ENCODE assay signal across 3 cellular contexts in the genomic region with DNA sequence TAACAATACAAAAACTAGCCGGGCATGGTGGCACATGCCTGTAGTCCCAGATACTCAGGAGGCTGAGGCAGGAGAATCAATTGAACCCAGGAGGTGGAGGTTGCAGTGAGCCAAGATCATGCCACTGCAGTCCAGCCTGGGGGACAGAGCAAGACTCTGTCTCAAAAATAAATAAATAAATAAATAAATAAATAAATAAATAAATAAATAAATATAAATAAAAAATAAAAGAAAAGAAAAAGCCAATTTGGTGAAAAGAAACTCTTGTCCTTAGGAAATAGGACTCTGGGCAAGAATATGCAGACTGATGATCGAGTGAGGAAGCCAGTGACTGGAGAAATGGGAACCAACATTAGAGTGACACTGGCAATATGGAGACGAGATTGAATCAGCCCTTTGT.
A peak's percentile ranks its signal among the peaks of the same experiment; 100 is the strongest.
TF ChIP-seq lines count a peak whose summit lies in the region.

No MANE protein-coding gene starts in this region.

TF ChIP-seq in A549, 52 proteins besides CTCF, POLR2A, EP300 and RAD21:
- 0 out of 2 replicates have a peak, but pooled peaks have one; percentile 15 for TF ChIP-seq ZC3H11A (IDR thresholded peaks at IDR 0.05)

TF ChIP-seq in HEK293, 187 proteins besides CTCF, POLR2A, EP300 and RAD21 (continues in another document):
- TF ChIP-seq ZNF394 (tag by site-specific recombination; IDR thresholded peaks at IDR 0.05; ENCODE audit: borderline replicate concordance) (peak; percentile 82; the same call in 1 of the 2 replicates), ZNF654 (tag by site-specific recombination; IDR thresholded peaks at IDR 0.05; ENCODE audit: low read depth) (peak; percentile 19), ZNF518A (tag by site-specific recombination; conservative IDR thresholded peaks at IDR 0.05; ENCODE audit: low read depth) (peak; percentile 73; the same call in 1 of the 2 replicates), ZNF560 (tag by site-specific recombination; IDR thresholded peaks at IDR 0.05; ENCODE audit: borderline replicate concordance) (0 out of 2 replicates have a peak, but pooled peaks have one; percentile 11), ZNF555 (tag by site-specific recombination; conservative IDR thresholded peaks at IDR 0.05) (peak; percentile 69), ZBTB8A (tag by site-specific recombination; IDR thresholded peaks at IDR 0.05) (peak; percentile 45; the same call in 1 of the 2 replicates), ZXDB (tag by site-specific recombination; IDR thresholded peaks at IDR 0.05) (peak; percentile 45; the same call in 1 of the 2 replicates), ZNF426 (tag by site-specific recombination; IDR thresholded peaks at IDR 0.05) (peak; percentile 69), ZNF623 (tag by site-specific recombination; IDR thresholded peaks at IDR 0.05) (peak; percentile 68)
- TF ChIP-seq, protein P1, sequence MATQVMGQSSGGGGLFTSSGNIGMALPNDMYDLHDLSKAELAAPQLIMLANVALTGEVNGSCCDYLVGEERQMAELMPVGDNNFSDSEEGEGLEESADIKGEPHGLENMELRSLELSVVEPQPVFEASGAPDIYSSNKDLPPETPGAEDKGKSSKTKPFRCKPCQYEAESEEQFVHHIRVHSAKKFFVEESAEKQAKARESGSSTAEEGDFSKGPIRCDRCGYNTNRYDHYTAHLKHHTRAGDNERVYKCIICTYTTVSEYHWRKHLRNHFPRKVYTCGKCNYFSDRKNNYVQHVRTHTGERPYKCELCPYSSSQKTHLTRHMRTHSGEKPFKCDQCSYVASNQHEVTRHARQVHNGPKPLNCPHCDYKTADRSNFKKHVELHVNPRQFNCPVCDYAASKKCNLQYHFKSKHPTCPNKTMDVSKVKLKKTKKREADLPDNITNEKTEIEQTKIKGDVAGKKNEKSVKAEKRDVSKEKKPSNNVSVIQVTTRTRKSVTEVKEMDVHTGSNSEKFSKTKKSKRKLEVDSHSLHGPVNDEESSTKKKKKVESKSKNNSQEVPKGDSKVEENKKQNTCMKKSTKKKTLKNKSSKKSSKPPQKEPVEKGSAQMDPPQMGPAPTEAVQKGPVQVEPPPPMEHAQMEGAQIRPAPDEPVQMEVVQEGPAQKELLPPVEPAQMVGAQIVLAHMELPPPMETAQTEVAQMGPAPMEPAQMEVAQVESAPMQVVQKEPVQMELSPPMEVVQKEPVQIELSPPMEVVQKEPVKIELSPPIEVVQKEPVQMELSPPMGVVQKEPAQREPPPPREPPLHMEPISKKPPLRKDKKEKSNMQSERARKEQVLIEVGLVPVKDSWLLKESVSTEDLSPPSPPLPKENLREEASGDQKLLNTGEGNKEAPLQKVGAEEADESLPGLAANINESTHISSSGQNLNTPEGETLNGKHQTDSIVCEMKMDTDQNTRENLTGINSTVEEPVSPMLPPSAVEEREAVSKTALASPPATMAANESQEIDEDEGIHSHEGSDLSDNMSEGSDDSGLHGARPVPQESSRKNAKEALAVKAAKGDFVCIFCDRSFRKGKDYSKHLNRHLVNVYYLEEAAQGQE (tag by site-specific recombination; IDR thresholded peaks at IDR 0.05), result peak; percentile 52; the same call in 1 of the 2 replicates
- TF ChIP-seq, protein P2, sequence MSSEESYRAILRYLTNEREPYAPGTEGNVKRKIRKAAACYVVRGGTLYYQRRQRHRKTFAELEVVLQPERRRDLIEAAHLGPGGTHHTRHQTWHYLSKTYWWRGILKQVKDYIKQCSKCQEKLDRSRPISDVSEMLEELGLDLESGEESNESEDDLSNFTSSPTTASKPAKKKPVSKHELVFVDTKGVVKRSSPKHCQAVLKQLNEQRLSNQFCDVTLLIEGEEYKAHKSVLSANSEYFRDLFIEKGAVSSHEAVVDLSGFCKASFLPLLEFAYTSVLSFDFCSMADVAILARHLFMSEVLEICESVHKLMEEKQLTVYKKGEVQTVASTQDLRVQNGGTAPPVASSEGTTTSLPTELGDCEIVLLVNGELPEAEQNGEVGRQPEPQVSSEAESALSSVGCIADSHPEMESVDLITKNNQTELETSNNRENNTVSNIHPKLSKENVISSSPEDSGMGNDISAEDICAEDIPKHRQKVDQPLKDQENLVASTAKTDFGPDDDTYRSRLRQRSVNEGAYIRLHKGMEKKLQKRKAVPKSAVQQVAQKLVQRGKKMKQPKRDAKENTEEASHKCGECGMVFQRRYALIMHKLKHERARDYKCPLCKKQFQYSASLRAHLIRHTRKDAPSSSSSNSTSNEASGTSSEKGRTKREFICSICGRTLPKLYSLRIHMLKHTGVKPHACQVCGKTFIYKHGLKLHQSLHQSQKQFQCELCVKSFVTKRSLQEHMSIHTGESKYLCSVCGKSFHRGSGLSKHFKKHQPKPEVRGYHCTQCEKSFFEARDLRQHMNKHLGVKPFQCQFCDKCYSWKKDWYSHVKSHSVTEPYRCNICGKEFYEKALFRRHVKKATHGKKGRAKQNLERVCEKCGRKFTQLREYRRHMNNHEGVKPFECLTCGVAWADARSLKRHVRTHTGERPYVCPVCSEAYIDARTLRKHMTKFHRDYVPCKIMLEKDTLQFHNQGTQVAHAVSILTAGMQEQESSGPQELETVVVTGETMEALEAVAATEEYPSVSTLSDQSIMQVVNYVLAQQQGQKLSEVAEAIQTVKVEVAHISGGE (tag by site-specific recombination; conservative IDR thresholded peaks at IDR 0.05; ENCODE audit: low read depth), result peak; percentile 74

TF ChIP-seq in WTC11, 78 proteins besides CTCF, POLR2A, EP300 and RAD21:
- TF ChIP-seq HMGA2 (CRISPR knock-in tag; IDR thresholded peaks at IDR 0.05), result peak; percentile 62; the same call in 1 of the 2 replicates
